8 cellular contexts compared by ENCODE assay signal in the genomic region with DNA sequence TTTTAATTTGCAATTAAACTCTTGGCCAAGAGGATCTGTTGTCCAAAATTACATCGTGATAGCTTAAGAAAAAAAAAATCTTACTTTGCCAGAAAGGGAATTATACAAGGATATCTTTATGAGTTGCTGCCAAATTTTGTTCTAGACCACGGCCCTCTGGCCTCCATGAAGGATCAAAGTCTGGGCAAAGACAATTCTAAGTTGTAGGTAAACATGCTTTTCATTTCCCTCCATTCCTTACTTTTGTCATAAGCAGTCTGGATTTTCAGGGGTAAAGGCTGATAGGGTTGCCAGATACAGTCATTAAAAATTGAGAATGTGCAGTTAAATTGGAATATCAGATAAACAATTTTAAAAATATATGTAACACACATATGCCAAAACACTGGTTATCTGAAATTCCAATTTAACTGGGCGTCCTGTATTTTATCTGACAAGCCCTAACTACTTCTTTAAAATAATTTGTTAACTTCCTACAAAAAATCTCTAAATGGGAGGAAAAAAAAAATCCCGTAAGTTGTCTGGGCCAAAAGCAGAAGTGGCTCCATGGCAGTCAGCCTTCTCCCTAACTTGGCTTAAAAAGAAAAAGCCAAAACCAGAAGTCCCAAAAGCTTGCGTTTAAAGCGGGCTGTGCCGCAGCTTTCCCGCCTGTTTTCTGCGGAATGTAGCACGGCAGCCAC.
DNase-seq lines count a peak whose midpoint lies in the region; ATAC-seq and TF ChIP-seq lines count a peak whose summit lies in the region.

No MANE protein-coding gene starts in this region.

- H3K4me3 ChIP-seq in GM12864 (ENCODE audit: low read depth, low read length) = peak overlapping the region; percentile 82
- peak overlapping the region; percentile 88 for H3K4me3 ChIP-seq in OCI-LY7 (ENCODE audit: low read depth, low read length, poor library complexity, severe bottlenecking)
- peak overlapping the region; percentile 81 for H3K4me3 ChIP-seq in epithelial cell of proximal tubule (ENCODE audit: low read depth, low read length)

- TSS peak; percentile 89 for BruUV-seq in OCI-LY7 (replicated peaks; lab: Mats Ljungman, UMichigan)

- peaks cover 23% of the 10 kb centered on the region for H3K79me2 ChIP-seq in OCI-LY7 (ENCODE audit: insufficient read depth, low read depth, low read length)

- H3K27ac ChIP-seq in OCI-LY7 (ENCODE audit: low read depth, low read length, poor library complexity, severe bottlenecking) = peak overlapping the region; percentile 97

- peaks cover 21% of the 10 kb centered on the region for H4K20me1 ChIP-seq in OCI-LY7 (ENCODE audit: insufficient read depth, low read length)

- H3K4me2 ChIP-seq in OCI-LY7 (ENCODE audit: low read length) = peak overlapping the region; percentile 85

- CTCF ChIA-PET in OCI-LY7 (lab: Charles Lee; ENCODE audit: unreplicated experiment) = no interaction called here

- intact Hi-C loops in OCI-LY7 (cut with micrococcal nuclease; ENCODE audit: unreplicated experiment) = loop anchor here (1.0 to 10.0 kb wide), 4 partner anchors 137 to 1075 kb away; a partner anchor contains a TSS

- no peak for ATAC-seq in GM18498 (IDR thresholded peaks at IDR 0.05; ENCODE audit: unreplicated experiment)
- ATAC-seq in HG02840 (IDR thresholded peaks at IDR 0.05; ENCODE audit: low FRiP score, unreplicated experiment) = no peak

- POLR2A ChIA-PET in OCI-LY7 (lab: Charles Lee) = interaction anchor here (0.7 to 3.3 kb wide), 3 partner anchors 9 to 334 kb away, joined by 3 to 22 read pairs (median 3); no protein-coding TSS in a partner anchor

- H2AFZ ChIP-seq in OCI-LY7 (ENCODE audit: low read length) = peak overlapping the region; percentile 88; the same call in 1 of the 2 replicates

- no peaks in the 10 kb centered on the region for H3K9me2 ChIP-seq in OCI-LY7 (ENCODE audit: insufficient read depth, low read length)

- TF ChIP-seq CTCF in GM12864 (IDR thresholded peaks at IDR 0.05; ENCODE audit: low read depth, low read length, missing control alignments) = no peak
- no peak for TF ChIP-seq CTCF in OCI-LY7 (conservative IDR thresholded peaks at IDR 0.05; ENCODE audit: low read length)
- no peak for TF ChIP-seq CTCF in epithelial cell of proximal tubule (conservative IDR thresholded peaks at IDR 0.05; ENCODE audit: low read depth, low read length)

- DNase-seq in GM12864 (ENCODE audit: low read depth) (no peak), OCI-LY7 (ENCODE audit: low spot score) (peak; percentile 10), epithelial cell of proximal tubule (ENCODE audit: low read depth) (no peak), putamen (ENCODE audit: low spot score) (peak; percentile 2), GM03348 (ENCODE audit: low spot score) (no peak), SHP77 treated with DMSO at 0.1 percent for 48 hours (lab: John Stamatoyannopoulos, UW) (no peak)

- peaks cover 10% of the 10 kb centered on the region for H3K36me3 ChIP-seq in OCI-LY7 (ENCODE audit: insufficient read depth, low read length)

- no peaks in the 10 kb centered on the region for H3K9me3 ChIP-seq in OCI-LY7 (ENCODE audit: low read length)

- peaks cover 31% of the 10 kb centered on the region for H3K4me1 ChIP-seq in OCI-LY7 (ENCODE audit: insufficient read depth, low read length, poor library complexity, severe bottlenecking)

Comparison
In these comparisons a context has a peak if more than half of its experiments do, and no peak if none do; other contexts are left out.
1. DNase-seq: peak in OCI-LY7 (single experiment) and putamen (single experiment); none in GM12864 (single experiment), epithelial cell of proximal tubule (single experiment), GM03348 (single experiment) and SHP77 treated with DMSO at 0.1 percent for 48 hours (single experiment).
2. Peak in every context shown above with its lines, with median percentiles within 50 percentile points of each other: H3K4me3 ChIP-seq.